Comparison of ENCODE assay signal across 8 cellular contexts in the genomic region with DNA sequence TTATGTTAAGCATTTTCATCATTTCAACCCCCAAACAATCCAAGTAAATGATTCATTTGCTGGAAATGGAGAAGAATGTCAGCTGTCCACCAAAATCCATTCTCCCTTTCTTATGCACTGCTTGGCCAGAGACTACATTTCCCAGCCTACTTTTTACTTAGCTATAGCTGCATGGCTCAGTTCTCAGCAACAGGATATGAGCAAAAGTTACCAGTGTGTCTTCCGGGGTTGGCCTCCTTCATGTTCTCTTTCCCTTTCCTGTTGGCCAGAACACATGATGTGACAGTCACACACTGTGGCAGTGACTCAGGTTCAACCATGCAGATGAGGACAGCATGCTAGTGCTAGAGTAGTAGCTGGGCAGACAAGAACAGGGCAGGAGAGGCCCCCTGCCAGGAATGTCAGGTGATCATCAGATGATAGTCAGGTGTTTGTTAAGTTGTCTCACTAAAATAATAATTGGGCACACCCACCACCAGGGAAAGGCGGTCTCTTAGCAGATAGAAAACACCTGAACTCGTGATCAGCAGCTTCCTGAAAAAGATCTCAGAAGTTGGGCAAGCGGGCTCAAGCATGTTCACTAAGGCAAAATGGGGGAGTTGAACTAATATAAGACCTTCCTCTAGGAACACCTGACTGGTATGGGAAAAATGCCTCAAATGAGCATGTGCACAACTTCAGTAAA. TPM values are rescaled to one million over a fixed set of nuclear protein-coding genes. Genes with fewer than 3 reads are reported as not detected.
A peak's percentile ranks its signal among the peaks of the same experiment; 100 is the strongest.
DNase-seq lines count a peak whose midpoint lies in the region; ATAC-seq and TF ChIP-seq lines count a peak whose summit lies in the region.

No MANE protein-coding gene starts in this region.

- H2AFZ ChIP-seq in neural progenitor cell (replicated peaks): no peak overlapping the region

- H3K9ac ChIP-seq in neural progenitor cell: no peak overlapping the region

- H3K9me3 Mint-ChIP-seq in activated B cell treated with CpG ODN at 0.5 μM for 24 hours (peaks cover 12% of the 10 kb centered on the region), neural progenitor cell (no peaks in the 10 kb centered on the region)

- no peaks in the 10 kb centered on the region for H3K79me2 ChIP-seq in neural progenitor cell (ENCODE audit: low read depth)

- POLR2A ChIA-PET in activated B cell treated with CpG ODN at 0.5 μM for 24 hours (lab: Charles Lee): interaction anchor here (0.6 to 2.0 kb wide), 7 partner anchors 9 to 1551 kb away, joined by 3 to 18 read pairs (median 5); partner anchors contain the start of genes ARSK, RFESD and SKIC3

- TF ChIP-seq CTCF in right atrium auricular region (IDR thresholded peaks at IDR 0.05) (no peak), activated B cell treated with CpG ODN at 0.5 μM for 24 hours (IDR thresholded peaks at IDR 0.05) (no peak), choroid plexus epithelial cell (conservative IDR thresholded peaks at IDR 0.05; ENCODE audit: low read depth, low read length) (no peak), neural progenitor cell (IDR thresholded peaks at IDR 0.05) (no peak)

- H3K27me3 ChIP-seq in right atrium auricular region (no peaks in the 10 kb centered on the region), neural progenitor cell (no peaks in the 10 kb centered on the region)

- H4K20me1 ChIP-seq in neural progenitor cell (ENCODE audit: low read depth): no peaks in the 10 kb centered on the region

- H3K36me3 ChIP-seq in right atrium auricular region (no peaks in the 10 kb centered on the region), neural progenitor cell (no peaks in the 10 kb centered on the region)

- no peaks in the 10 kb centered on the region for H3K9me3 ChIP-seq in right atrium auricular region
- no peaks in the 10 kb centered on the region for H3K9me3 ChIP-seq in neural progenitor cell (ENCODE audit: low read depth)

- H3F3A ChIP-seq in neural progenitor cell (ENCODE audit: low read depth): no peaks in the 10 kb centered on the region

- H3K27me3 Mint-ChIP-seq in activated B cell treated with CpG ODN at 0.5 μM for 24 hours: peaks cover 1% of the 10 kb centered on the region
- peaks cover 7% of the 10 kb centered on the region for H3K27me3 Mint-ChIP-seq in neural progenitor cell (ENCODE audit: insufficient read depth, low read depth)

- H3K4me3 Mint-ChIP-seq in activated B cell treated with CpG ODN at 0.5 μM for 24 hours: peak overlapping the region; percentile 24
- no peak overlapping the region for H3K4me3 Mint-ChIP-seq in neural progenitor cell

- no peaks in the 10 kb centered on the region for H3K36me3 Mint-ChIP-seq in activated B cell treated with CpG ODN at 0.5 μM for 24 hours (ENCODE audit: low read depth)
- no peaks in the 10 kb centered on the region for H3K36me3 Mint-ChIP-seq in neural progenitor cell

- peaks cover 0 to 11% of the 10 kb centered on the region in 2 donors for H3K4me1 ChIP-seq in right atrium auricular region
- no peaks in the 10 kb centered on the region for H3K4me1 ChIP-seq in neural progenitor cell

- H3K4me3 ChIP-seq in right atrium auricular region (no peak overlapping the region), choroid plexus epithelial cell (ENCODE audit: low read depth, low read length) (no peak overlapping the region), neural progenitor cell (no peak overlapping the region)

- ATAC-seq in left cardiac atrium: peak; percentile 65 to 76
- ATAC-seq in HG03378 (IDR thresholded peaks at IDR 0.05; ENCODE audit: unreplicated experiment): peak; percentile 97
- peak; percentile 97 for ATAC-seq in activated B cell treated with CpG ODN at 0.5 μM for 24 hours (ENCODE audit: low read depth)

- DNase-seq in left cardiac atrium: no peak
- no peak for DNase-seq in right atrium auricular region (ENCODE audit: low spot score)
- DNase-seq in activated B cell treated with CpG ODN at 0.5 μM for 24 hours: no peak
- DNase-seq in choroid plexus epithelial cell (ENCODE audit: low read depth): peak; percentile 73
- peak; percentile 65 to 74 for DNase-seq in stimulated activated CD4-positive, alpha-beta T cell treated with anti-CD3 and anti-CD28 coated beads, Interleukin-15, amount 100 ng/mL, for 48 hours (ENCODE audit: low read depth in 2 of 2)
- DNase-seq in neural progenitor cell (ENCODE audit: low spot score): no peak
- no peak for DNase-seq in NCI-H526 (lab: John Stamatoyannopoulos, UW)

- no peak overlapping the region for H3K4me2 ChIP-seq in neural progenitor cell

- H3K4me1 Mint-ChIP-seq in activated B cell treated with CpG ODN at 0.5 μM for 24 hours (peaks cover 10% of the 10 kb centered on the region), neural progenitor cell (no peaks in the 10 kb centered on the region)

- peak overlapping the region; percentile 92 for H3K27ac Mint-ChIP-seq in activated B cell treated with CpG ODN at 0.5 μM for 24 hours
- H3K27ac Mint-ChIP-seq in neural progenitor cell: no peak overlapping the region

- intact Hi-C loops in left cardiac atrium (cut with DNase I): no loop called here
- intact Hi-C loops in activated B cell treated with CpG ODN at 0.5 μM for 24 hours (cut with micrococcal nuclease): loop anchor here (1.0 kb wide), 3 partner anchors 11 to 329 kb away; partner anchors contain the start of genes ELL2 and RFESD

- CTCF ChIA-PET in activated B cell treated with CpG ODN at 0.5 μM for 24 hours (lab: Charles Lee): interaction anchor here (1.1 to 1.7 kb wide), 3 partner anchors 10 to 149 kb away, joined by 3 to 6 read pairs (median 4); no protein-coding TSS in a partner anchor

- H3K27ac ChIP-seq in right atrium auricular region (no peak overlapping the region), neural progenitor cell (no peak overlapping the region)

RNA-seq across cellular contexts. Expression of gene GPR150, which starts 12.2 kb away (rescaled TPM):
- total RNA-seq in left cardiac atrium: under 1 TPM in 1 of 2 donors, not detected in 1; 0.10 TPM
- total RNA-seq in right atrium auricular region: not detected
- 0.60 and 1.1 TPM in 2 replicates for total RNA-seq in activated B cell treated with CpG ODN at 0.5 μM for 24 hours
- total RNA-seq in neural progenitor cell (ENCODE audit: low replicate concordance): 0.12 TPM in 1 of 2 replicates, not detected in the other

RNA-seq across cellular contexts. Expression of gene RFESD, which starts 14.4 kb away (rescaled TPM):
- total RNA-seq in left cardiac atrium (1 to 10 TPM; 2.5 to 4.3 TPM), right atrium auricular region (1 to 10 TPM; 1.9 to 2.5 TPM), activated B cell treated with CpG ODN at 0.5 μM for 24 hours (1.8 and 2.4 TPM in 2 replicates), neural progenitor cell (ENCODE audit: low replicate concordance) (3.6 and 4.4 TPM in 2 replicates)

RNA-seq across cellular contexts. Expression of gene SPATA9, which starts 50.7 kb away (rescaled TPM):
- total RNA-seq in left cardiac atrium: under 1 TPM; 0.21 to 0.47 TPM
- under 1 TPM in 1 of 2 donors, not detected in 1; 0.30 TPM for total RNA-seq in right atrium auricular region
- not detected in 2 replicates for total RNA-seq in activated B cell treated with CpG ODN at 0.5 μM for 24 hours
- total RNA-seq in neural progenitor cell (ENCODE audit: low replicate concordance): not detected in 2 replicates

Comparison
In these comparisons a context has a peak if more than half of its experiments do, and no peak if none do; other contexts are left out.
1. DNase-seq: peak in choroid plexus epithelial cell (single experiment) and stimulated activated CD4-positive, alpha-beta T cell treated with anti-CD3 and anti-CD28 coated beads, Interleukin-15, amount 100 ng/mL, for 48 hours (2 of 2); none in left cardiac atrium (single experiment), right atrium auricular region (single experiment), activated B cell treated with CpG ODN at 0.5 μM for 24 hours (single experiment), neural progenitor cell (single experiment) and NCI-H526 (0 of 2).
2. Peak in every context shown above with its lines, with median percentiles within 50 percentile points of each other: ATAC-seq.